ENCODE assay signal across 15 cellular contexts in genomic region chr15:100373942-100374341, GRCh38. TPM values are rescaled to one million over a fixed set of nuclear protein-coding genes. Genes with fewer than 3 reads are reported as not detected.
DNase-seq lines count a peak whose midpoint lies in the region; FAIRE-seq and TF ChIP-seq lines count a peak whose summit lies in the region.
"Had no signal": no experiment of that assay in that cellular context is flagged by ENCODE, and none has a peak within 500 bp of the region (broad histone marks: within the 10 kb centered on the region; RNA-seq: fewer than 3 reads in every experiment).

No MANE protein-coding gene starts in this region.

- H3K23me2 ChIP-seq in H1 (ENCODE audit: low read depth, low read length) = peaks cover 6% of the 10 kb centered on the region; the same call in 1 of the 2 replicates

- intact Hi-C loops in breast epithelium (cut with DNase I; ENCODE audit: low total_unique reads) (no loop called here), mammary epithelial cell (cut with micrococcal nuclease) (no loop called here), vagina (cut with DNase I) (no loop called here)

- peaks cover 0 to 13% of the 10 kb centered on the region in 2 donors for H3K9me3 ChIP-seq in breast epithelium
- no peaks in the 10 kb centered on the region for H3K9me3 ChIP-seq in mammary epithelial cell (replicated peaks; ENCODE audit: insufficient read depth, low read length)
- peaks cover 4 to 6% of the 10 kb centered on the region in 2 experiments; a peak in 2 of 4 replicates for H3K9me3 ChIP-seq in H1 (ENCODE audit: insufficient read depth in 2 of 2, low read depth in 1 of 2, low read length in 1 of 2)
- H3K9me3 ChIP-seq in vagina = no peaks in the 10 kb centered on the region

- no peak overlapping the region for H2BK120ac ChIP-seq in H1 (replicated peaks; ENCODE audit: low read depth, low read length)

- no peak overlapping the region for H3K18ac ChIP-seq in H1 (ENCODE audit: extremely low read depth, low read length)

- H3K4me2 ChIP-seq in mammary epithelial cell (ENCODE audit: insufficient read depth, low read depth, low read length) = no peak overlapping the region
- peak overlapping the region in 1 of 2 experiments; percentile 89; a peak in 2 of 4 replicates for H3K4me2 ChIP-seq in H1 (ENCODE audit: insufficient read depth in 1 of 2, low read depth in 2 of 2, low read length in 2 of 2)

- peaks cover 21% of the 10 kb centered on the region for H3K9me3 Mint-ChIP-seq in mesothelial cell of epicardium

- 9% methylated on average over 3 of the region's 8 CpGs for WGBS in mammary epithelial cell (ENCODE audit: low coverage, missing lambda C conversion rate)
- WGBS in H1 (ENCODE audit: extremely low coverage in 1 of 2, insufficient coverage in 1 of 2, insufficient read length in 1 of 2, insufficient replicate concordance in 2 of 2, low coverage in 1 of 2, low lambda C conversion rate in 2 of 2, missing lambda C conversion rate in 1 of 2), 2 experiments = 3% methylated on average over 3 of the region's 8 CpGs; no CpG with 5 or more reads in 1 of the 2 experiments

- H3K36me3 Mint-ChIP-seq in mesothelial cell of epicardium = peaks cover 5% of the 10 kb centered on the region

- no TSS peak for BruUV-seq in mammary epithelial cell (replicated peaks; lab: Mats Ljungman, UMichigan)

- no peak overlapping the region for H2BK15ac ChIP-seq in H1 (ENCODE audit: low read length)

- H3K79me2 ChIP-seq in mammary epithelial cell (ENCODE audit: insufficient read depth, low read length) = no peaks in the 10 kb centered on the region
- no peaks in the 10 kb centered on the region for H3K79me2 ChIP-seq in H1 (ENCODE audit: control insufficient read depth in 1 of 2, insufficient read depth in 2 of 2, low read length in 2 of 2)

- H3K27me3 Mint-ChIP-seq in mesothelial cell of epicardium (ENCODE audit: low read depth) = peaks cover 50% of the 10 kb centered on the region

- H3K14ac ChIP-seq in H1 (ENCODE audit: insufficient read length) = no peak overlapping the region

- no peak overlapping the region for H2BK5ac ChIP-seq in H1 (ENCODE audit: low read depth, low read length)

- no peak overlapping the region for H3K56ac ChIP-seq in H1 (replicated peaks; ENCODE audit: insufficient read length, low read depth, low read length)

- no peak overlapping the region for H2AK5ac ChIP-seq in H1 (ENCODE audit: low read depth, low read length)

- no peak overlapping the region for H3K4ac ChIP-seq in H1 (replicated peaks; ENCODE audit: insufficient read length, low read depth, low read length)

- FAIRE-seq in H1 (lab: Jason Lieb, UNC) = no peak

- H2BK12ac ChIP-seq in H1 (ENCODE audit: low read depth, low read length) = peak overlapping the region; percentile 60; the same call in 1 of the 2 replicates

- H3K23ac ChIP-seq in H1 (ENCODE audit: insufficient read length) = no peak overlapping the region

- no peak overlapping the region for H4K91ac ChIP-seq in H1 (replicated peaks; ENCODE audit: insufficient read length, low read length)

- H3K36me3 ChIP-seq in breast epithelium (no peaks in the 10 kb centered on the region), mammary epithelial cell (ENCODE audit: insufficient read depth, low read length) (no peaks in the 10 kb centered on the region), H1 (ENCODE audit: control insufficient read depth in 2 of 4, insufficient read depth in 4 of 4, low read length in 3 of 4) (no peaks in the 10 kb centered on the region), vagina (no peaks in the 10 kb centered on the region)
- H3K36me3 ChIP-seq: brain microvascular endothelial cell, spleen had no signal

- H3K4me3 Mint-ChIP-seq in mesothelial cell of epicardium = peak overlapping the region; percentile 68
- H3K4me3 Mint-ChIP-seq: IgD-negative memory B cell had no signal

- H3K4me1 Mint-ChIP-seq in mesothelial cell of epicardium = peaks cover 11% of the 10 kb centered on the region

- no peak overlapping the region for H2BK20ac ChIP-seq in H1 (ENCODE audit: low read length)

- in situ Hi-C loops in mammary epithelial cell (cut with MboI; ENCODE audit: low sequenced_read_pairs in 2 of 2) = loop anchor here in 1 of 2 donors (25.0 kb wide), 1 partner anchor 188 kb away; no protein-coding TSS in a partner anchor

- H4K20me1 ChIP-seq in mammary epithelial cell (ENCODE audit: insufficient read depth, low read length) (no peaks in the 10 kb centered on the region), H1 (replicated peaks in 1 of 2; ENCODE audit: control insufficient read depth in 1 of 2, insufficient read depth in 2 of 2, low read length in 2 of 2) (no peaks in the 10 kb centered on the region)

- TF ChIP-seq CTCF in breast epithelium (IDR thresholded peaks at IDR 0.05) = no peak
- TF ChIP-seq CTCF in mammary epithelial cell (conservative IDR thresholded peaks at IDR 0.05 in 1 of 2, IDR thresholded peaks at IDR 0.05 in 1 of 2; ENCODE audit: extremely low read depth in 1 of 2, insufficient read depth in 1 of 2, low read depth in 1 of 2, low read length in 2 of 2) = no peak
- no peak for TF ChIP-seq CTCF in H1 (IDR thresholded peaks at IDR 0.05; ENCODE audit: control extremely low read depth in 1 of 3, insufficient read depth in 1 of 3, low read depth in 1 of 3, low read length in 3 of 3)
- no peak for TF ChIP-seq CTCF in mesothelial cell of epicardium (IDR thresholded peaks at IDR 0.05; ENCODE audit: unreplicated experiment)
- no peak for TF ChIP-seq CTCF in vagina (IDR thresholded peaks at IDR 0.05)

- H3K27me3 ChIP-seq in breast epithelium (peaks cover 0 to 5% of the 10 kb centered on the region in 2 donors), mammary epithelial cell (ENCODE audit: insufficient read depth, low read length) (peaks cover 14% of the 10 kb centered on the region), H1 (replicated peaks in 1 of 4; ENCODE audit: control insufficient read depth in 3 of 4, extremely low read depth in 1 of 4, insufficient read depth in 3 of 4, low read length in 3 of 4) (peaks cover 5 to 26% (median 12%) of the 10 kb centered on the region in 4 experiments; a peak in 6 of 7 replicates), vagina (no peaks in the 10 kb centered on the region)

- peak overlapping the region in 1 of 2 donors; percentile 64 for H3K27ac ChIP-seq in breast epithelium
- H3K27ac ChIP-seq in mammary epithelial cell (ENCODE audit: insufficient read depth, low read depth, low read length) = no peak overlapping the region
- no peak overlapping the region for H3K27ac ChIP-seq in H1 (ENCODE audit: low read depth, low read length)
- peak overlapping the region; percentile 63 for H3K27ac ChIP-seq in vagina
- H3K27ac ChIP-seq: brain microvascular endothelial cell had no signal

- no peak for DNase-seq in breast epithelium (ENCODE audit: low spot score in 2 of 2)
- DNase-seq in mammary epithelial cell = no peak
- DNase-seq in H1 (ENCODE audit: low read depth in 1 of 2, low spot score in 2 of 2) = peak in 1 of 2 experiments; percentile 50
- DNase-seq in mesothelial cell of epicardium (ENCODE audit: low spot score in 2 of 2, unreplicated experiment in 2 of 2) = no peak
- no peak for DNase-seq in vagina (ENCODE audit: extremely low spot score in 2 of 2)
- DNase-seq in activated gamma-delta T cell (lab: John Stamatoyannopoulos, UW) = no peak
- no peak for DNase-seq in DMS114 treated with DMSO at 0.1 percent for 48 hours (lab: John Stamatoyannopoulos, UW; ENCODE audit: unreplicated experiment)
- no peak for DNase-seq in occipital lobe (lab: John Stamatoyannopoulos, UW)
- DNase-seq: AML-193, brain microvascular endothelial cell, DND-41, NCI-H146, NCI-H748 treated with DMSO at 0.1 percent for 48 hours, spleen had no signal

- POLR2A ChIA-PET in H1 (lab: Charles Lee; ENCODE audit: partially characterized antibody) = interaction anchor here (1.5 to 2.7 kb wide), 2 partner anchors 9 to 24 kb away, joined by 3 to 18 read pairs; no protein-coding TSS in a partner anchor

- H3K4me3 ChIP-seq in breast epithelium (peak overlapping the region; percentile 57 to 75 (median 58)), mammary epithelial cell (replicated peaks in 1 of 3; ENCODE audit: insufficient read depth in 1 of 3, low read depth in 2 of 3, low read length in 3 of 3) (no peak overlapping the region), H1 (ENCODE audit: extremely low read depth in 1 of 4, insufficient read depth in 2 of 4, low read depth in 3 of 4, low read length in 4 of 4) (peak overlapping the region in 3 of 4 experiments; percentile 60 to 94 (median 74); a peak in 5 of 8 replicates), vagina (peak overlapping the region; percentile 49 to 56)

- no peaks in the 10 kb centered on the region for H3K79me1 ChIP-seq in H1 (ENCODE audit: low read depth, low read length)

- H3K9ac ChIP-seq in mammary epithelial cell (ENCODE audit: insufficient read depth, low read length) (no peak overlapping the region), H1 (replicated peaks in 1 of 4; ENCODE audit: extremely low read depth in 1 of 4, low read depth in 3 of 4, low read length in 3 of 4) (no peak overlapping the region; a peak in 1 of 7 replicates)

- CTCF ChIA-PET in mammary epithelial cell (lab: Charles Lee; ENCODE audit: low non-redundant PET) = no interaction called here
- CTCF ChIA-PET in H1 (lab: Charles Lee; ENCODE audit: partially characterized antibody) = interaction anchor here (1.5 to 2.4 kb wide), 2 partner anchors 10 to 24 kb away, joined by 7 to 14 read pairs; no protein-coding TSS in a partner anchor

- H2AFZ ChIP-seq in mammary epithelial cell (ENCODE audit: low read depth, low read length) (no peak overlapping the region), H1 (ENCODE audit: low read length) (no peak overlapping the region; the same call in 1 of the 2 replicates)

- no peak overlapping the region for H4K5ac ChIP-seq in H1 (ENCODE audit: insufficient read length, low read depth, low read length)

- TF ChIP-seq POLR2A in breast epithelium (IDR thresholded peaks at IDR 0.05) (no peak), H1 (IDR thresholded peaks at IDR 0.05; ENCODE audit: control extremely low read depth in 1 of 2, low read depth in 2 of 2, low read length in 2 of 2) (no peak), vagina (IDR thresholded peaks at IDR 0.05) (no peak)

- no peaks in the 10 kb centered on the region for H3K4me1 ChIP-seq in breast epithelium
- no peaks in the 10 kb centered on the region for H3K4me1 ChIP-seq in mammary epithelial cell (ENCODE audit: insufficient read depth, low read length)
- H3K4me1 ChIP-seq in H1 (replicated peaks in 1 of 4; ENCODE audit: control insufficient read depth in 3 of 4, insufficient read depth in 4 of 4, low read length in 3 of 4) = no peaks in the 10 kb centered on the region; a peak in 2 of 7 replicates
- peaks cover 15% of the 10 kb centered on the region for H3K4me1 ChIP-seq in vagina

- TF ChIP-seq RAD21 in H1 (IDR thresholded peaks at IDR 0.05 in 1 of 2, conservative IDR thresholded peaks at IDR 0.05 in 1 of 2; ENCODE audit: low read depth in 2 of 2, low read length in 2 of 2) = no peak; a peak in 1 of 4 replicates

- no peak overlapping the region for H4K8ac ChIP-seq in H1 (ENCODE audit: extremely low read depth, insufficient read depth, low read length)

- H3K27ac Mint-ChIP-seq in mesothelial cell of epicardium = no peak overlapping the region

- dilution Hi-C loops in mammary epithelial cell (cut with HindIII; ENCODE audit: low sequenced_read_pairs) = no loop called here

- TF ChIP-seq EP300 in H1 (IDR thresholded peaks at IDR 0.05; ENCODE audit: borderline replicate concordance in 1 of 2, low read depth in 2 of 2, low read length in 2 of 2) = no peak

RNA-seq across cellular contexts. Expression of gene ADAMTS17, which starts 32.2 kb away (rescaled TPM):
- 1 to 10 TPM; 5.1 to 8.0 (median 5.9) TPM for total RNA-seq in breast epithelium
- total RNA-seq in mammary epithelial cell = 1 to 10 TPM in 1 of 2 donors, under 1 TPM in 1; 0.45 to 1.7 TPM
- polyA plus RNA-seq in mammary epithelial cell = 0.24 TPM
- polyA minus RNA-seq in mammary epithelial cell = not detected
- total RNA-seq in H1 (2021; fragmentation: NEBNext Ultra II Directional; extraction: Animal tissue kit (Norgen Biotek cat#: 25700)) = 1.7 and 1.9 TPM in 2 replicates
- 0.51 and 0.89 TPM in 2 replicates for polyA plus RNA-seq in H1 (2011; rRNA removed)
- 0.66 TPM for polyA plus RNA-seq in H1 (2011; cell fraction: cytosol; rRNA removed)
- 2.0 TPM for polyA plus RNA-seq in H1 (2011; cell fraction: nucleus; rRNA removed)
- polyA plus RNA-seq in H1 (2012, experiment 1 of 2) = 0.39 to 1.7 TPM (median 1.1 TPM) in 4 replicates
- 0.45 TPM for polyA plus RNA-seq in H1 (2012, experiment 2 of 2)
- 0.85 TPM for polyA plus RNA-seq in H1 (2013, experiment 1 of 2)
- 0.70 TPM for polyA plus RNA-seq in H1 (2013, experiment 2 of 2)
- polyA minus RNA-seq in H1 (2011; rRNA and poly(A)+ RNA removed) = 2.4 and 2.5 TPM in 2 replicates
- 1.3 TPM for polyA minus RNA-seq in H1 (2011; cell fraction: cytosol; rRNA and poly(A)+ RNA removed)
- polyA minus RNA-seq in H1 (2011; cell fraction: nucleus; rRNA and poly(A)+ RNA removed) = 7.8 TPM
- total RNA-seq in mesothelial cell of epicardium = 39.4 to 42.1 TPM (median 40.2 TPM) in 3 replicates
- 16.0 TPM for total RNA-seq in vagina
- total RNA-seq in occipital lobe = 5.1 TPM
- polyA plus RNA-seq: IgD-negative memory B cell had no signal

Comparison
In these comparisons a context has a peak if more than half of its experiments do, and no peak if none do; other contexts are left out.
1. H3K4me3 ChIP-seq: peak in breast epithelium (3 of 3), H1 (3 of 4) and vagina (2 of 2); none in mammary epithelial cell (0 of 3).